26 cellular contexts compared by ENCODE assay signal in the genomic region with DNA sequence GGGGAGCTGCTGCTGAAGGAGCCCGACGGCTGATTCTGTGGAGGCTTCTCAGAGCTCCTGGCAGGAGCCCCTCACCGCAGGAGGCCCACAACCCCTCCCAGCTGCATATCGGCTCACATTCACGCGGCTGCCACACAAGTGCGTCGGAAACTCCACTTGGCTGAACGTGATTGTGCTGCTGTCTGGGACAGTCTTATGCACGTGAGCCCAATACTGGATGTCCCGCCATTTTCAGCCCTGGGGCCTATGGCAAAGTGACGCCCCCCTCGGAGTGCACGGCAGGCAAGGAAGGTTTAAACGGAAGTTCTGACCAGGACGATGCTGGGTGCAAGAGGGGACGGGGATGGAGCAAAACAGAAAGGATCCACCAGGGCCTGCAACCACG. TPM values are rescaled to one million over a fixed set of nuclear protein-coding genes. Genes with fewer than 3 reads are reported as not detected.
DNase-seq lines count a peak whose midpoint lies in the region; ATAC-seq, FAIRE-seq and TF ChIP-seq lines count a peak whose summit lies in the region.
"Had no signal": no experiment of that assay in that cellular context is flagged by ENCODE, and none has a peak within 500 bp of the region (broad histone marks: within the 10 kb centered on the region; RNA-seq: fewer than 3 reads in every experiment).

No MANE protein-coding gene starts in this region.

- POLR2A ChIA-PET in K562 (lab: Yijun Ruan, JAX), result interaction anchor here (0.6 kb wide), 1 partner anchor 11 kb away, joined by 3 read pairs; no protein-coding TSS in a partner anchor

- CTCF ChIA-PET in K562 (lab: Yijun Ruan, JAX; ENCODE audit: low intra/inter-chr PET ratio), result no interaction called here

- no peak overlapping the region for H2AK5ac ChIP-seq in mesendoderm (ENCODE audit: low read length)

- 69% methylated on average over 13 of the region's 18 CpGs for WGBS in K562 (ENCODE audit: insufficient coverage, low coverage, missing lambda C conversion rate)
- WGBS in mesendoderm (ENCODE audit: extremely low coverage, insufficient coverage, low lambda C conversion rate), result no CpG with 5 or more reads among the region's 18 CpGs

- H3K27ac ChIP-seq in BLaER1 (0 out of 2 replicates have a peak overlapping the region, but pooled peaks have one; percentile 13), K562 (ENCODE audit: extremely low read depth, low read depth, low read length) (no peak overlapping the region), mesendoderm (ENCODE audit: low read depth, low read length) (no peak overlapping the region)
- H3K27ac ChIP-seq: SK-N-MC had no signal

- in situ Hi-C loops in K562 (cut with MboI), result no loop called here

- H3K56ac ChIP-seq in mesendoderm (ENCODE audit: low read length), result peak overlapping the region; percentile 19

- intact Hi-C loops in K562 (cut with micrococcal nuclease), result no loop called here

- H4K20me1 ChIP-seq in BLaER1 (no peaks in the 10 kb centered on the region), K562 (replicated peaks; ENCODE audit: control insufficient read depth, insufficient read depth, low read length) (no peaks in the 10 kb centered on the region)

- no peak for TF ChIP-seq POLR2A in K562 (conservative IDR thresholded peaks at IDR 0.05)

- no peak overlapping the region for H3K9ac ChIP-seq in BLaER1
- peak overlapping the region in 1 of 2 experiments; percentile 26; a peak in 2 of 4 replicates for H3K9ac ChIP-seq in K562 (ENCODE audit: insufficient read depth in 1 of 2, low read depth in 2 of 2, low read length in 2 of 2)
- H3K9ac ChIP-seq in mesendoderm (ENCODE audit: low read length), result no peak overlapping the region

- H2BK5ac ChIP-seq in mesendoderm (ENCODE audit: low read length), result no peak overlapping the region

- no peak overlapping the region for H3K18ac ChIP-seq in mesendoderm (ENCODE audit: low read length)

- no peaks in the 10 kb centered on the region for H3K27me3 Mint-ChIP-seq in chondrocyte (ENCODE audit: low read depth)
- H3K27me3 Mint-ChIP-seq: CD4-positive, CD25-positive, alpha-beta regulatory T cell had no signal

- H3K4ac ChIP-seq in mesendoderm (ENCODE audit: low read depth, low read length), result no peak overlapping the region

- H3K4me3 Mint-ChIP-seq in chondrocyte (ENCODE audit: unreplicated experiment), result no peak overlapping the region
- H3K4me3 Mint-ChIP-seq: CD4-positive, CD25-positive, alpha-beta regulatory T cell had no signal

- H3K27ac Mint-ChIP-seq in chondrocyte (ENCODE audit: unreplicated experiment), result no peak overlapping the region
- H3K27ac Mint-ChIP-seq: CD4-positive, CD25-positive, alpha-beta regulatory T cell had no signal

- no peak for TF ChIP-seq EP300 in K562 (IDR thresholded peaks at IDR 0.05; ENCODE audit: low read length)

- DNase-seq in H7, result peak; percentile 69
- DNase-seq in K562 (ENCODE audit: extremely low read depth in 1 of 4, low spot score in 3 of 4), result no peak
- DNase-seq in mesendoderm, result no peak
- DNase-seq in NCI-H2171 (lab: John Stamatoyannopoulos, UW), result no peak
- DNase-seq in stimulated activated naive CD4-positive, alpha-beta T cell (lab: John Stamatoyannopoulos, UW), result no peak
- no peak for DNase-seq in chondrocyte (ENCODE audit: low spot score)
- DNase-seq: 8988T; ACHN; BE2C; CD4-positive, CD25-positive, alpha-beta regulatory T cell; DMS153; GOT3; KBM-7; MM.1S; NCI-H2029; NCI-H226; NCI-H510A; NCI-H69; OCI-M1; SIG-M5 had no signal

- peaks cover 61% of the 10 kb centered on the region for H3K4me1 ChIP-seq in BLaER1
- peaks cover 5 to 41% of the 10 kb centered on the region in 2 experiments; a peak in 3 of 5 replicates for H3K4me1 ChIP-seq in K562 (replicated peaks in 1 of 2; ENCODE audit: control insufficient read depth in 2 of 2, insufficient read depth in 2 of 2, low read length in 2 of 2)
- H3K4me1 ChIP-seq in mesendoderm (ENCODE audit: control insufficient read depth, low read depth, low read length), result no peaks in the 10 kb centered on the region

- H3K36me3 Mint-ChIP-seq in chondrocyte (ENCODE audit: low read depth), result no peaks in the 10 kb centered on the region
- H3K36me3 Mint-ChIP-seq: CD4-positive, CD25-positive, alpha-beta regulatory T cell had no signal

- no peak overlapping the region for H2BK15ac ChIP-seq in mesendoderm (replicated peaks; ENCODE audit: low read depth)

- no peak for TF ChIP-seq RAD21 in K562 (CRISPR knock-in tag; conservative IDR thresholded peaks at IDR 0.05 in 1 of 2, IDR thresholded peaks at IDR 0.05 in 1 of 2)

- H3K4me2 ChIP-seq in BLaER1 (peak overlapping the region; percentile 17; the same call in 1 of the 2 replicates), K562 (ENCODE audit: insufficient read depth, low read length) (no peak overlapping the region), mesendoderm (ENCODE audit: low read length) (no peak overlapping the region)

- H3K9me3 Mint-ChIP-seq in chondrocyte (ENCODE audit: low read depth), result no peaks in the 10 kb centered on the region

- H2AFZ ChIP-seq in K562 (ENCODE audit: low read depth, low read length), result no peak overlapping the region

- TF ChIP-seq CTCF in K562 (IDR thresholded peaks at IDR 0.05 in 2 of 3, conservative IDR thresholded peaks at IDR 0.05 in 1 of 3; ENCODE audit: insufficient read depth in 2 of 3, low read depth in 1 of 3, low read length in 3 of 3), result no peak
- TF ChIP-seq CTCF in chondrocyte (IDR thresholded peaks at IDR 0.05), result no peak

- H4K8ac ChIP-seq in mesendoderm (ENCODE audit: low read depth, low read length), result no peak overlapping the region

- no TSS peak for BruUV-seq in K562 (replicated peaks; lab: Mats Ljungman, UMichigan)

- no peak overlapping the region for H2BK120ac ChIP-seq in mesendoderm (ENCODE audit: low read depth, low read length)

- no peaks in the 10 kb centered on the region for H3K9me1 ChIP-seq in K562 (ENCODE audit: control insufficient read depth, insufficient read depth, low read length)

- H3K9me3 ChIP-seq in BLaER1 (no peaks in the 10 kb centered on the region), K562 (replicated peaks; ENCODE audit: control insufficient read depth, insufficient read depth, low read depth, low read length) (no peaks in the 10 kb centered on the region)
- H3K9me3 ChIP-seq: BE2C had no signal

- no peak for FAIRE-seq in K562 (lab: Jason Lieb, UNC)
- FAIRE-seq: GM18507, RCC 7860 had no signal

- H3K4me3 ChIP-seq in BLaER1 (no peak overlapping the region), H7 (ENCODE audit: insufficient read depth, low read depth, low read length) (no peak overlapping the region), K562 (no peak overlapping the region), mesendoderm (ENCODE audit: low read length) (no peak overlapping the region)
- H3K4me3 ChIP-seq: SK-N-MC had no signal

- no peaks in the 10 kb centered on the region for H3K27me3 ChIP-seq in BLaER1
- H3K27me3 ChIP-seq in H7 (ENCODE audit: control insufficient read depth, insufficient read depth, low read length), result no peaks in the 10 kb centered on the region
- no peaks in the 10 kb centered on the region for H3K27me3 ChIP-seq in K562 (ENCODE audit: control insufficient read depth in 2 of 2, insufficient read depth in 2 of 2, low read length in 2 of 2)
- no peaks in the 10 kb centered on the region for H3K27me3 ChIP-seq in mesendoderm (ENCODE audit: insufficient read depth, low read length, poor library complexity)
- H3K27me3 ChIP-seq: BE2C had no signal

- H3K79me2 ChIP-seq in K562 (ENCODE audit: control insufficient read depth, insufficient read depth, low read length), result no peaks in the 10 kb centered on the region
- H3K79me2 ChIP-seq in mesendoderm (ENCODE audit: control insufficient read depth, insufficient read depth, low read length), result no peaks in the 10 kb centered on the region

- no peak overlapping the region for H4K5ac ChIP-seq in mesendoderm (ENCODE audit: low read length)

- ATAC-seq in K562 (no peak), HG02763 (IDR thresholded peaks at IDR 0.05; ENCODE audit: unreplicated experiment) (no peak)
- ATAC-seq: HCT116 had no signal

- no peak overlapping the region for H3K23ac ChIP-seq in mesendoderm (ENCODE audit: low read length)

- H3K79me1 ChIP-seq in mesendoderm (ENCODE audit: low read length), result no peaks in the 10 kb centered on the region

- peaks cover 7% of the 10 kb centered on the region for H3K4me1 Mint-ChIP-seq in chondrocyte (ENCODE audit: low read depth)

- H3K36me3 ChIP-seq in BLaER1 (no peaks in the 10 kb centered on the region), H7 (replicated peaks; ENCODE audit: control insufficient read depth, insufficient read depth, low read length) (no peaks in the 10 kb centered on the region), K562 (ENCODE audit: control insufficient read depth, insufficient read depth, low read length) (no peaks in the 10 kb centered on the region), mesendoderm (ENCODE audit: control insufficient read depth, insufficient read depth, low read length) (no peaks in the 10 kb centered on the region)
- H3K36me3 ChIP-seq: BE2C had no signal

RNA-seq across cellular contexts. Expression of gene PITPNA, which starts 8.8 kb away (rescaled TPM):
- 22.5 and 23.1 TPM in 2 replicates for total RNA-seq in H7 (2014; rRNA removed; shearing (Covaris generic))
- 34.8 and 41.3 TPM in 2 replicates for total RNA-seq in K562 (2011; cell fraction: chromatin; rRNA removed; ENCODE audit: low replicate concordance)
- 14.2 and 16.3 TPM in 2 replicates for total RNA-seq in K562 (2011; cell fraction: nucleolus; rRNA removed)
- total RNA-seq in K562 (2011; cell fraction: nucleoplasm; rRNA removed), result 27.9 and 46.9 TPM in 2 replicates
- total RNA-seq in K562 (2014; rRNA removed) (17.3 and 33.9 TPM in 2 replicates), K562 (2014; rRNA removed; fragmentation: Illumina TruSeq; extraction: Trizol) (15.7 TPM in 2 replicates), K562 (2015; rRNA removed; fragmentation: Illumina TruSeq; extraction: Trizol) (13.0 and 16.6 TPM in 2 replicates), K562 (2021) (44.6 and 45.2 TPM in 2 replicates), chondrocyte (60.7 to 69.1 TPM (median 68.2 TPM) in 3 replicates)
- polyA plus RNA-seq in K562 (2011; rRNA removed) (30.0 and 47.9 TPM in 2 replicates), K562 (2014; fragmentation: Illumina TruSeq; extraction: Trizol) (37.8 and 52.2 TPM in 2 replicates), K562 (2014; fragmentation: Nextera tagmentation; extraction: Ambion mirVana) (1 to 10 TPM; 7.2 to 8.8 TPM), K562 (2014; rRNA removed) (28.1 and 37.7 TPM in 2 replicates)
- 24.6 and 30.3 TPM in 2 replicates for polyA plus RNA-seq in K562 (2011; cell fraction: cytosol; rRNA removed)
- polyA plus RNA-seq in K562 (2011; cell fraction: nucleus; rRNA removed), result 26.2 and 26.6 TPM in 2 replicates
- polyA plus RNA-seq in K562 (2012), result 33.5 and 37.0 TPM in 2 replicates
- polyA minus RNA-seq in K562 (2011; rRNA and poly(A)+ RNA removed), result 17.3 and 23.1 TPM in 2 replicates
- polyA minus RNA-seq in K562 (2011; cell fraction: cytosol; rRNA and poly(A)+ RNA removed), result 12.8 and 14.8 TPM in 2 replicates
- polyA minus RNA-seq in K562 (2011; cell fraction: nucleus; rRNA and poly(A)+ RNA removed), result 3.4 and 5.3 TPM in 2 replicates
- polyA plus RNA-seq in mesendoderm (2013, experiment 1 of 2), result 51.5 TPM
- 53.0 TPM for polyA plus RNA-seq in mesendoderm (2013, experiment 2 of 2)

RNA-seq across cellular contexts. Expression of gene INPP5K, which starts 54.9 kb away (rescaled TPM):
- 17.6 and 20.7 TPM in 2 replicates for total RNA-seq in H7 (2014; rRNA removed; shearing (Covaris generic))
- 20.1 and 48.1 TPM in 2 replicates for total RNA-seq in K562 (2011; cell fraction: chromatin; rRNA removed; ENCODE audit: low replicate concordance)
- 28.3 and 32.5 TPM in 2 replicates for total RNA-seq in K562 (2011; cell fraction: nucleolus; rRNA removed)
- 18.3 and 29.5 TPM in 2 replicates for total RNA-seq in K562 (2011; cell fraction: nucleoplasm; rRNA removed)
- total RNA-seq in K562 (2014; rRNA removed), result 15.1 and 23.3 TPM in 2 replicates
- total RNA-seq in K562 (2014; rRNA removed; fragmentation: Illumina TruSeq; extraction: Trizol), result 6.0 and 7.2 TPM in 2 replicates
- total RNA-seq in K562 (2015; rRNA removed; fragmentation: Illumina TruSeq; extraction: Trizol), result 5.5 and 7.4 TPM in 2 replicates
- total RNA-seq in K562 (2021), result 11.8 and 13.7 TPM in 2 replicates
- polyA plus RNA-seq in K562 (2011; rRNA removed), result 12.1 and 12.4 TPM in 2 replicates
- 13.8 and 18.3 TPM in 2 replicates for polyA plus RNA-seq in K562 (2011; cell fraction: cytosol; rRNA removed)
- polyA plus RNA-seq in K562 (2011; cell fraction: nucleus; rRNA removed), result 17.2 and 21.3 TPM in 2 replicates
- 14.0 and 20.7 TPM in 2 replicates for polyA plus RNA-seq in K562 (2012)
- 10.1 and 10.2 TPM in 2 replicates for polyA plus RNA-seq in K562 (2014; fragmentation: Illumina TruSeq; extraction: Trizol)
- 1 to 10 TPM in 1 of 2 experiments, under 1 TPM in 1; 0.63 to 1.0 TPM for polyA plus RNA-seq in K562 (2014; fragmentation: Nextera tagmentation; extraction: Ambion mirVana)
- 12.2 and 12.9 TPM in 2 replicates for polyA plus RNA-seq in K562 (2014; rRNA removed)
- polyA minus RNA-seq in K562 (2011; rRNA and poly(A)+ RNA removed), result 10.6 and 16.2 TPM in 2 replicates
- 10.8 and 16.8 TPM in 2 replicates for polyA minus RNA-seq in K562 (2011; cell fraction: cytosol; rRNA and poly(A)+ RNA removed)
- polyA minus RNA-seq in K562 (2011; cell fraction: nucleus; rRNA and poly(A)+ RNA removed), result 11.6 and 12.9 TPM in 2 replicates
- polyA plus RNA-seq in mesendoderm (2013, experiment 1 of 2), result 15.1 TPM
- polyA plus RNA-seq in mesendoderm (2013, experiment 2 of 2), result 14.1 TPM
- 30.2 to 35.3 TPM (median 34.3 TPM) in 3 replicates for total RNA-seq in chondrocyte

RNA-seq across cellular contexts. Expression of gene SLC43A2, which starts 57.3 kb away (rescaled TPM):
- total RNA-seq in H7 (2014; rRNA removed; shearing (Covaris generic)), result 36.0 and 37.7 TPM in 2 replicates
- total RNA-seq in K562 (2011; cell fraction: chromatin; rRNA removed; ENCODE audit: low replicate concordance), result 20.6 and 51.1 TPM in 2 replicates
- 34.0 and 41.2 TPM in 2 replicates for total RNA-seq in K562 (2011; cell fraction: nucleolus; rRNA removed)
- 21.8 and 28.6 TPM in 2 replicates for total RNA-seq in K562 (2011; cell fraction: nucleoplasm; rRNA removed)
- total RNA-seq in K562 (2014; rRNA removed) (6.2 and 6.6 TPM in 2 replicates), K562 (2014; rRNA removed; fragmentation: Illumina TruSeq; extraction: Trizol) (2.9 and 3.4 TPM in 2 replicates), K562 (2015; rRNA removed; fragmentation: Illumina TruSeq; extraction: Trizol) (2.5 TPM in 2 replicates), K562 (2021) (9.4 and 10.2 TPM in 2 replicates), chondrocyte (3.0 to 3.7 TPM (median 3.3 TPM) in 3 replicates)
- polyA plus RNA-seq in K562 (2011; rRNA removed) (4.2 and 9.0 TPM in 2 replicates), K562 (2014; fragmentation: Illumina TruSeq; extraction: Trizol) (3.6 and 6.5 TPM in 2 replicates), K562 (2014; fragmentation: Nextera tagmentation; extraction: Ambion mirVana) (under 1 TPM; 0.03 to 0.04 TPM), K562 (2014; rRNA removed) (5.8 and 6.4 TPM in 2 replicates)
- polyA plus RNA-seq in K562 (2011; cell fraction: cytosol; rRNA removed), result 5.7 and 11.9 TPM in 2 replicates
- 5.7 and 7.6 TPM in 2 replicates for polyA plus RNA-seq in K562 (2011; cell fraction: nucleus; rRNA removed)
- 5.3 and 6.5 TPM in 2 replicates for polyA plus RNA-seq in K562 (2012)
- 5.2 and 7.1 TPM in 2 replicates for polyA minus RNA-seq in K562 (2011; rRNA and poly(A)+ RNA removed)
- 5.4 and 11.7 TPM in 2 replicates for polyA minus RNA-seq in K562 (2011; cell fraction: cytosol; rRNA and poly(A)+ RNA removed)
- 7.9 TPM in 2 replicates for polyA minus RNA-seq in K562 (2011; cell fraction: nucleus; rRNA and poly(A)+ RNA removed)
- 6.4 TPM for polyA plus RNA-seq in mesendoderm (2013, experiment 1 of 2)
- polyA plus RNA-seq in mesendoderm (2013, experiment 2 of 2), result 7.3 TPM
